ENCODE assay signal across 16 cellular contexts in the genomic region with DNA sequence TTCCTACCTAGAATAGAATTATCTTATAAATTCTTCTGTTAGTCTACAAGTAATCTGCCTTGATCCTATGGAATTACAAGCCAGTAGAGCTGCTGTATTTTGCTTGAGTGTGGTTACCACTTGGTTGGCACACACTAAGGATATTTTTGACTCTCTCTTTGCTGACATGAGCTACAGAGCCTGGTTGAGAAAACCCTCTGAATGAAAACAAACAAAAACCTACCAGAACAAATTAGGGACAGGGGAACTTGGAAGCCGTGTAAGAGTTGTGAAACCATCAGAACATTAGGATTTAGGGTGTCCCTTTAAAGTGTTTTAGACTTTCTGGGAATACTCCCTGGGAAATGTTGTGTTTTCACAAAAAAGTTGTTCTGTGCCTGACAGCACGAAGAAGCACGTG.
"Had no signal": no experiment of that assay in that cellular context is flagged by ENCODE, and none has a peak within 500 bp of the region (broad histone marks: within the 10 kb centered on the region; RNA-seq: fewer than 3 reads in every experiment).

No MANE protein-coding gene starts in this region.

- H3K27me3 ChIP-seq: neural progenitor cell, pancreas, sigmoid colon, SJCRH30 had no signal

- H3K9ac ChIP-seq: neural progenitor cell had no signal

- DNase-seq: activated B cell treated with CpG ODN at 0.5 μM for 24 hours; activated CD4-positive, alpha-beta T cell treated with anti-CD3 and anti-CD28 coated beads, Interleukin-2, amount 10 ng/mL, durations not matched to agents 7 days and 5 days; activated CD8-positive, alpha-beta memory T cell treated with anti-CD3 and anti-CD28 coated beads, Interleukin-2, amount 50 U/mL, for 48 hours; activated naive CD8-positive, alpha-beta T cell treated with anti-CD3 and anti-CD28 coated beads for 36 hours; erythroblast; foreskin melanocyte; immature natural killer cell; pancreas; sigmoid colon; stimulated activated CD4-positive, alpha-beta T cell treated with anti-CD3 and anti-CD28 coated beads, Interleukin-2, amount 100 ng/mL, for 48 hours; stimulated activated naive B cell treated with anti-CD40 and anti-IgM and Interleukin-4, amounts not matched to agents 10 μg/mL and 1 μg/mL and 100 μg/mL, for 72 hours; T-helper 2 cell; trophoblast cell had no signal

- H3K4me1 ChIP-seq: neural progenitor cell, pancreas, sigmoid colon, SJCRH30 had no signal

- H3K4me3 ChIP-seq: lung, neural progenitor cell, pancreas, sigmoid colon, SJCRH30 had no signal

- H3K4me2 ChIP-seq: neural progenitor cell had no signal

- H3K27ac ChIP-seq: neural progenitor cell, pancreas, sigmoid colon, SJCRH30 had no signal

- H3K9me3 ChIP-seq: pancreas, sigmoid colon, SJCRH30 had no signal

- H2AFZ ChIP-seq: neural progenitor cell had no signal

- ATAC-seq: stimulated activated naive B cell treated with anti-CD40 and anti-IgM and Interleukin-4, amounts not matched to agents 10 μg/mL and 1 μg/mL and 100 μg/mL, for 72 hours had no signal

- H3K36me3 ChIP-seq: neural progenitor cell, pancreas, sigmoid colon, SJCRH30 had no signal
